Comparison of ENCODE assay signal across 18 cellular contexts in the genomic region with DNA sequence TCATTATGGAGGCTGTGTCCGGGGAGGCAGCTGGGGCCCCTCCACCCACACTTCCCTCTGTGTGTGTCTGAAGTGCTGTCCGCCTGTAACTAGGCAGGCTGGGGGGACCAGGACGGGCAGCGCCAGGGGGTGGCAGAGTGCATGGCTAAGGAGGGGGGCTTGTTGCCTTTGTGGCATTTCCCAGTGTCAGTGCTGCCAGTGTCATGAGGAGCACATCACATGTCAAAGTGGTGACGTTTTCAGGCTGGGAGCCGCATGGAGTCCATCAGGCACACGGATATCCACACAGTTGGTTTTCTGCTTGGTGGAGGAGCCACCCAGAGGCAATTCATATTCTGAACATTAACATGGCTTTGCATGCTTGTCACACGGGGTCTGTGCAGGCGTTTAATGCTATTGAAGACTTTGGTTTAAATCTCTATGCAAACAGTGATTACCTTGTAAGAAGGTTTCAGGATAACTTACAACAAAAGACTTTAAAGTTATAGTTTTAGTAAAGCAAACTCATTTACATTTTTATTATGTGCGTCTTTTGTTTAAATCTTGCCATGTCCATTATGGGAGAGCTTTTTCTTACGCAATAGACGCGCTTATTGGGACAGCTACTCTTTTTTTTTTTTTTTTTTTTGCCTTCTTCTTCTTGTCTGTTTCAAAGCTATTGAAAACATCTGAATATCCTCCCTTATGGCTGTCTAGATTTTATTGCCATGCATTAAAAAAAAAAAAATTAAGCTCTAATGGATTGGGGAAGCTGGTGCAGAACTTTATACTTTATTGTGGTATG. TPM values are rescaled to one million over a fixed set of nuclear protein-coding genes. Genes with fewer than 3 reads are reported as not detected.
DNase-seq lines count a peak whose midpoint lies in the region; ATAC-seq, FAIRE-seq and TF ChIP-seq lines count a peak whose summit lies in the region.
"Had no signal": no experiment of that assay in that cellular context is flagged by ENCODE, and none has a peak within 500 bp of the region (broad histone marks: within the 10 kb centered on the region; RNA-seq: fewer than 3 reads in every experiment).

No MANE protein-coding gene starts in this region.

- no peak overlapping the region for H3K27ac ChIP-seq in pancreas
- H3K27ac ChIP-seq: neutrophil, SJSA1, suprapubic skin had no signal

- no peak for FAIRE-seq in pancreas (lab: Jason Lieb, UNC)
- FAIRE-seq: D721Med had no signal

- no peak for TF ChIP-seq CTCF in choroid plexus epithelial cell (conservative IDR thresholded peaks at IDR 0.05; ENCODE audit: low read depth, low read length)
- peak in 1 of 4 donors; percentile 10 for TF ChIP-seq CTCF in pancreas (IDR thresholded peaks at IDR 0.05)

- H3K4me3 ChIP-seq in choroid plexus epithelial cell (ENCODE audit: low read depth, low read length) (no peak overlapping the region), pancreas (no peak overlapping the region)
- H3K4me3 ChIP-seq: SJSA1, suprapubic skin had no signal

- DNase-seq in DMS53 (lab: John Stamatoyannopoulos, UW) (peak; percentile 80), NCI-H1436 (lab: John Stamatoyannopoulos, UW) (peak; percentile 57), choroid plexus epithelial cell (ENCODE audit: low read depth) (peak; percentile 4), pancreas (peak; percentile 29 to 63 (median 52)), NCI-H1694 (lab: John Stamatoyannopoulos, UW) (no peak), NCI-H774 (lab: John Stamatoyannopoulos, UW) (no peak), COR-L47 (lab: John Stamatoyannopoulos, UW) (no peak)
- no peak for DNase-seq in stimulated activated naive CD4-positive, alpha-beta T cell (lab: John Stamatoyannopoulos, UW)
- DNase-seq: AML-193; left cardiac atrium; NCI-H1105 treated with DMSO at 0.1 percent for 48 hours; NCI-H2227 treated with DMSO at 0.1 percent for 48 hours; stimulated activated CD4-positive, alpha-beta T cell treated with anti-CD3 and anti-CD28 coated beads, Interleukin-4, amount 100 ng/mL, for 1 hour had no signal

- intact Hi-C loops in pancreas (cut with DNase I) = loop anchor here in 2 of 3 donors (5.0 to 10.0 kb wide), 2 partner anchors 127 to 134 kb away; no protein-coding TSS in a partner anchor

- H3K36me3 ChIP-seq in pancreas = no peaks in the 10 kb centered on the region
- H3K36me3 ChIP-seq: neutrophil, SJSA1, suprapubic skin had no signal

- no peaks in the 10 kb centered on the region for H3K27me3 ChIP-seq in pancreas
- H3K27me3 ChIP-seq: SJSA1 had no signal

- peaks cover 0 to 7% (median 0%) of the 10 kb centered on the region in 3 donors for H3K4me1 ChIP-seq in pancreas
- H3K4me1 ChIP-seq: SJSA1, suprapubic skin had no signal

- WGBS in pancreas, 2 donors = 26 to 27% methylated on average over 13 of the region's 13 CpGs

- peak; percentile 87 to 95 (median 94) for ATAC-seq in pancreas

- H3K9me3 ChIP-seq in pancreas = no peaks in the 10 kb centered on the region
- H3K9me3 ChIP-seq: neutrophil, SJSA1, suprapubic skin had no signal

RNA-seq across cellular contexts. Expression of gene C10orf67, which starts 52.9 kb away (rescaled TPM):
- total RNA-seq in pancreas = under 1 TPM in 4 of 6 donors, not detected in 2; 0.06 to 0.16 (median 0.10) TPM
- under 1 TPM in 1 of 2 donors, not detected in 1; 0.02 TPM for polyA plus RNA-seq in pancreas
- total RNA-seq: SJSA1; T-helper 2 cell treated with Interferon-gamma antibody and Interleukin-4, amounts not matched to agents 100 ng/mL and 5 ng/mL, for 36 hours had no signal

Comparison
In these comparisons a context has a peak if more than half of its experiments do, and no peak if none do; other contexts are left out.
1. DNase-seq: peak in DMS53 (single experiment), NCI-H1436 (single experiment), choroid plexus epithelial cell (single experiment) and pancreas (6 of 6); none in NCI-H1694 (single experiment), stimulated activated naive CD4-positive, alpha-beta T cell (0 of 6), NCI-H774 (single experiment) and COR-L47 (single experiment).